1 cellular context compared by ENCODE assay signal in genomic region chr19:12694641-12695040, GRCh38.
TF ChIP-seq lines count a peak whose summit lies in the region.

No MANE protein-coding gene starts in this region.

TF ChIP-seq in K562, 482 proteins besides CTCF, POLR2A, EP300 and RAD21:
- no peak for TF ChIP-seq FOXM1 (IDR thresholded peaks at IDR 0.05; ENCODE audit: low read depth)
- TF ChIP-seq FOXM1 (CRISPR knock-in tag; IDR thresholded peaks at IDR 0.05; ENCODE audit: low read depth): no peak
- no peak for TF ChIP-seq SP2 (IDR thresholded peaks at IDR 0.05; ENCODE audit: extremely low read depth, low read depth, low read length, poor library complexity, severe bottlenecking)
- TF ChIP-seq NFXL1 (CRISPR knock-in tag; IDR thresholded peaks at IDR 0.05): no peak
- TF ChIP-seq POLR2G (IDR thresholded peaks at IDR 0.05; ENCODE audit: low read depth, low read length): peak; percentile 39
- no peak for TF ChIP-seq ZKSCAN3 (CRISPR knock-in tag; IDR thresholded peaks at IDR 0.05)
